15 cellular contexts compared by ENCODE assay signal in genomic region chr4:137514401-137515116, GRCh38.
"Had no signal": no experiment of that assay in that cellular context is flagged by ENCODE, and none has a peak within 500 bp of the region (broad histone marks: within the 10 kb centered on the region; RNA-seq: fewer than 3 reads in every experiment).

No MANE protein-coding gene starts in this region.

- H3K36me3 ChIP-seq: esophagus squamous epithelium, right atrium auricular region, transverse colon had no signal

- H3K9me3 ChIP-seq: esophagus squamous epithelium, right atrium auricular region, transverse colon had no signal

- H3K4me2 ChIP-seq: hepatocyte had no signal

- FAIRE-seq: bronchial epithelial cell had no signal

- DNase-seq: activated CD4-positive, alpha-beta memory T cell treated with anti-CD3 and anti-CD28 coated beads, Interleukin-2, amount 10 ng/mL, durations not matched to agents 7 days and 5 days; activated gamma-delta T cell; activated T-cell treated with anti-CD3 and anti-CD28 coated beads, Interleukin-2, amount 50 U/mL, for 48 hours; anterior cingulate cortex; esophagus squamous epithelium; kidney glomerular epithelial cell; mesendoderm; posterior cingulate gyrus; SW 1271; T-helper 9 cell; transverse colon had no signal

- ATAC-seq: stimulated activated memory B cell treated with anti-CD40 and anti-IgM and Interleukin-4, amounts not matched to agents 10 μg/mL and 1 μg/mL and 100 μg/mL, for 72 hours had no signal

- H3K4me3 ChIP-seq: esophagus squamous epithelium, hepatocyte, right atrium auricular region, transverse colon had no signal

- H3K27ac ChIP-seq: esophagus squamous epithelium, hepatocyte, right atrium auricular region had no signal

- H2AFZ ChIP-seq: hepatocyte had no signal

- H3K27me3 ChIP-seq: esophagus squamous epithelium, hepatocyte, right atrium auricular region, transverse colon had no signal

- H3K79me2 ChIP-seq: hepatocyte had no signal
